14 cellular contexts compared by ENCODE assay signal in genomic region chr4:2805712-2806391, GRCh38. TPM values are rescaled to one million over a fixed set of nuclear protein-coding genes. Genes with fewer than 3 reads are reported as not detected.
A peak's percentile ranks its signal among the peaks of the same experiment; 100 is the strongest.
DNase-seq lines count a peak whose midpoint lies in the region; ATAC-seq and TF ChIP-seq lines count a peak whose summit lies in the region.
"Had no signal": no experiment of that assay in that cellular context is flagged by ENCODE, and none has a peak within 500 bp of the region (broad histone marks: within the 10 kb centered on the region; RNA-seq: fewer than 3 reads in every experiment).

No MANE protein-coding gene starts in this region.

- TF ChIP-seq CTCF in Calu3 (IDR thresholded peaks at IDR 0.05; ENCODE audit: unreplicated experiment) = no peak

- peak overlapping the region; percentile 49 for H3K9ac ChIP-seq in rectal smooth muscle tissue (ENCODE audit: low read length)

- no peaks in the 10 kb centered on the region for H3K27me3 Mint-ChIP-seq in Calu3 (ENCODE audit: unreplicated experiment)

- BruUV-seq in Calu3 (replicated peaks; lab: Mats Ljungman, UMichigan) = no TSS peak

- peak; percentile 42 for ATAC-seq in left ventricle myocardium superior
- ATAC-seq in GM18873 (IDR thresholded peaks at IDR 0.05; ENCODE audit: low FRiP score, unreplicated experiment) = no peak
- ATAC-seq in GM19395 (IDR thresholded peaks at IDR 0.05; ENCODE audit: unreplicated experiment) = no peak

- H3K9me3 Mint-ChIP-seq in Calu3 (ENCODE audit: low read depth, unreplicated experiment) = no peaks in the 10 kb centered on the region
- H3K9me3 Mint-ChIP-seq: neural crest cell had no signal

- H3K36me3 Mint-ChIP-seq in Calu3 (ENCODE audit: insufficient read depth, unreplicated experiment) = peaks cover 7% of the 10 kb centered on the region

- DNase-seq in Calu3 (peak; percentile 68), left ventricle myocardium superior (peak; percentile 85), HEK293T (ENCODE audit: extremely low spot score) (no peak), NOMO-1 treated with DMSO at 0.1 percent for 48 hours (lab: John Stamatoyannopoulos, UW; ENCODE audit: unreplicated experiment) (no peak)
- DNase-seq: activated T-cell treated with anti-CD3 and anti-CD28 coated beads, Interleukin-2, amount 50 U/mL, for 1 hour; HCEC 1CT; NCI-H1105; stimulated activated CD4-positive, alpha-beta T cell treated with anti-CD3 and anti-CD28 coated beads, Interleukin-4, amount 100 ng/mL, for 1 hour had no signal

- intact Hi-C loops in Calu3 (cut with micrococcal nuclease; ENCODE audit: unreplicated experiment) = no loop called here
- intact Hi-C loops in left ventricle myocardium superior (cut with micrococcal nuclease) = no loop called here

- H3K27ac ChIP-seq in angular gyrus (ENCODE audit: low read depth, low read length) = peak overlapping the region; percentile 17
- H3K27ac ChIP-seq in rectal smooth muscle tissue (ENCODE audit: low read depth, low read length) = peak overlapping the region; percentile 21

- POLR2A ChIA-PET in HEK293T (lab: Yijun Ruan, JAX) = interaction anchor here (2.5 kb wide), 1 partner anchor 13 kb away, joined by 8 read pairs; no protein-coding TSS in a partner anchor

- CTCF ChIA-PET in Calu3 (lab: Charles Lee) = no interaction called here
- CTCF ChIA-PET in HEK293T (lab: Yijun Ruan, JAX) = no interaction called here

- peaks cover 40% of the 10 kb centered on the region for H3K4me1 Mint-ChIP-seq in Calu3 (ENCODE audit: low read depth, unreplicated experiment)

- H3K4me1 ChIP-seq in rectal smooth muscle tissue (ENCODE audit: control insufficient read depth, insufficient read depth, low read length) = peaks cover 16% of the 10 kb centered on the region

- no peaks in the 10 kb centered on the region for H3K27me3 ChIP-seq in rectal smooth muscle tissue (ENCODE audit: control insufficient read depth, insufficient read depth, low read length)

- H3K4me3 ChIP-seq in rectal smooth muscle tissue (ENCODE audit: low read length) = no peak overlapping the region
- H3K4me3 ChIP-seq: thoracic aorta had no signal

- peak overlapping the region; percentile 36 for H3K4me3 Mint-ChIP-seq in Calu3 (ENCODE audit: low read depth, unreplicated experiment)
- H3K4me3 Mint-ChIP-seq: neural crest cell had no signal

- H3K27ac Mint-ChIP-seq in Calu3 (ENCODE audit: unreplicated experiment) = peak overlapping the region; percentile 60

- H3K36me3 ChIP-seq in rectal smooth muscle tissue (ENCODE audit: control insufficient read depth, insufficient read depth, low read length) = no peaks in the 10 kb centered on the region
- H3K36me3 ChIP-seq: thoracic aorta had no signal

TF ChIP-seq in HEK293T, 16 proteins besides CTCF, POLR2A, EP300 and RAD21:
- no peak for TF ChIP-seq SP1 (IDR thresholded peaks at IDR 0.05)
- no peak for TF ChIP-seq FOXM1 (IDR thresholded peaks at IDR 0.05; ENCODE audit: borderline replicate concordance)
- TF ChIP-seq NFRKB (IDR thresholded peaks at IDR 0.05) = no peak
- no peak for TF ChIP-seq ZNF384 (IDR thresholded peaks at IDR 0.05)
- no peak for TF ChIP-seq CTBP1 (IDR thresholded peaks at IDR 0.05; ENCODE audit: borderline replicate concordance)
- no peak for TF ChIP-seq HDGF (IDR thresholded peaks at IDR 0.05; ENCODE audit: borderline replicate concordance)
- TF ChIP-seq ARNT (IDR thresholded peaks at IDR 0.05) = no peak
- no peak for TF ChIP-seq FOXK2 (IDR thresholded peaks at IDR 0.05)
- TF ChIP-seq SUZ12 (IDR thresholded peaks at IDR 0.05) = no peak
- no peak for TF ChIP-seq FOXA1 (IDR thresholded peaks at IDR 0.05)
TF ChIP-seq in HEK293T: peak in this region for 0.

RNA-seq across cellular contexts. Expression of gene SH3BP2, which starts 13.0 kb away (rescaled TPM):
- total RNA-seq in Calu3 (2022) (20.7 and 22.7 TPM in 2 replicates), left ventricle myocardium superior (25.6 TPM)

RNA-seq across cellular contexts. Expression of gene ADD1, which starts 37.8 kb away (rescaled TPM):
- total RNA-seq in Calu3 (2022) (123 and 125 TPM in 2 replicates), left ventricle myocardium superior (228 TPM)

RNA-seq across cellular contexts. Expression of gene TNIP2, which starts 49.7 kb away (rescaled TPM):
- total RNA-seq in Calu3 (2022) (17.5 and 18.7 TPM in 2 replicates), left ventricle myocardium superior (24.0 TPM)

Comparison
In these comparisons a context has a peak if more than half of its experiments do, and no peak if none do; other contexts are left out.
1. DNase-seq: peak in Calu3 (single experiment) and left ventricle myocardium superior (single experiment); none in HEK293T (single experiment) and NOMO-1 treated with DMSO at 0.1 percent for 48 hours (single experiment).